In genomic region chr4:186134254-186134653, GRCh38 we compare ENCODE assay signal across 9 cellular contexts. TPM values are rescaled to one million over a fixed set of nuclear protein-coding genes. Genes with fewer than 3 reads are reported as not detected.
A peak's percentile ranks its signal among the peaks of the same experiment; 100 is the strongest.
DNase-seq lines count a peak whose midpoint lies in the region; ATAC-seq and TF ChIP-seq lines count a peak whose summit lies in the region.
"Had no signal": no experiment of that assay in that cellular context is flagged by ENCODE, and none has a peak within 500 bp of the region (broad histone marks: within the 10 kb centered on the region; RNA-seq: fewer than 3 reads in every experiment).

No MANE protein-coding gene starts in this region.

- H3K9me3 ChIP-seq in left lung, result no peaks in the 10 kb centered on the region

- peaks cover 18% of the 10 kb centered on the region for H3K4me1 Mint-ChIP-seq in type B pancreatic cell (ENCODE audit: unreplicated experiment)

- no peaks in the 10 kb centered on the region for H3K36me3 ChIP-seq in left lung

- H3K27ac Mint-ChIP-seq in type B pancreatic cell, result no peak overlapping the region

- H3K27me3 ChIP-seq in left lung, result no peaks in the 10 kb centered on the region

- TF ChIP-seq CTCF in type B pancreatic cell (conservative IDR thresholded peaks at IDR 0.05) (no peak), left lung (IDR thresholded peaks at IDR 0.05) (no peak)

- peak; percentile 99 for ATAC-seq in GM19023 (IDR thresholded peaks at IDR 0.05; ENCODE audit: unreplicated experiment)
- ATAC-seq in GM21619 (IDR thresholded peaks at IDR 0.05; ENCODE audit: unreplicated experiment), result peak; percentile 99
- peak; percentile 100 for ATAC-seq in HG03439 (IDR thresholded peaks at IDR 0.05; ENCODE audit: unreplicated experiment)
- ATAC-seq in left lung, result no peak

- DNase-seq in midbrain (lab: John Stamatoyannopoulos, UW), result peak; percentile 39
- DNase-seq in type B pancreatic cell (ENCODE audit: extremely low spot score, unreplicated experiment), result no peak
- no peak for DNase-seq in SHP77 treated with DMSO at 0.1 percent for 48 hours (lab: John Stamatoyannopoulos, UW)
- no peak for DNase-seq in left lung
- DNase-seq: dermis blood vessel endothelial cell, NCI-H345 had no signal

- peaks cover 3% of the 10 kb centered on the region for H3K27me3 Mint-ChIP-seq in type B pancreatic cell

- H3K9me3 Mint-ChIP-seq in type B pancreatic cell, result no peaks in the 10 kb centered on the region

- H3K4me3 ChIP-seq in left lung, result no peak overlapping the region

- intact Hi-C loops in left lung (cut with DNase I), result no loop called here

- no peaks in the 10 kb centered on the region for H3K4me1 ChIP-seq in left lung

- H3K36me3 Mint-ChIP-seq in type B pancreatic cell, result no peaks in the 10 kb centered on the region

- no peak overlapping the region for H3K4me3 Mint-ChIP-seq in type B pancreatic cell

- H3K27ac ChIP-seq in left lung, result no peak overlapping the region

RNA-seq across cellular contexts. Expression of gene FAM149A, which starts 29.8 kb away (rescaled TPM):
- total RNA-seq in type B pancreatic cell (ENCODE audit: low replicate concordance) (9.3 and 9.9 TPM in 2 replicates), left lung (10 to 100 TPM; 10.1 to 14.8 TPM)
- total RNA-seq: dermis blood vessel endothelial cell had no signal

RNA-seq across cellular contexts. Expression of gene CYP4V2, which starts 57.1 kb away (rescaled TPM):
- total RNA-seq in type B pancreatic cell (ENCODE audit: low replicate concordance), result 8.2 and 9.0 TPM in 2 replicates
- 10 to 100 TPM; 26.2 to 27.8 TPM for total RNA-seq in left lung
